Comparison of ENCODE assay signal across 9 cellular contexts in genomic region chr2:216634317-216635148, GRCh38. TPM values are rescaled to one million over a fixed set of nuclear protein-coding genes. Genes with fewer than 3 reads are reported as not detected.
DNase-seq lines count a peak whose midpoint lies in the region; ATAC-seq and TF ChIP-seq lines count a peak whose summit lies in the region.
"Had no signal": no experiment of that assay in that cellular context is flagged by ENCODE, and none has a peak within 500 bp of the region (broad histone marks: within the 10 kb centered on the region; RNA-seq: fewer than 3 reads in every experiment).

No MANE protein-coding gene starts in this region.

- ATAC-seq in activated T-cell treated with anti-CD3 and anti-CD28 coated beads, Interleukin-2, amount 50 U/mL, for 4 hours = no peak
- no peak for ATAC-seq in activated naive CD8-positive, alpha-beta T cell treated with anti-CD3 and anti-CD28 coated beads, Interleukin-2, amount 10 ng/mL, durations not matched to agents 7 days and 5 days (ENCODE audit: low read depth)
- ATAC-seq in HG03342 (IDR thresholded peaks at IDR 0.05; ENCODE audit: unreplicated experiment) = no peak
- no peak for ATAC-seq in HG03045 (IDR thresholded peaks at IDR 0.05; ENCODE audit: unreplicated experiment)

- POLR2A ChIA-PET in activated naive CD8-positive, alpha-beta T cell treated with anti-CD3 and anti-CD28 coated beads, Interleukin-2, amount 10 ng/mL, durations not matched to agents 7 days and 5 days (lab: Charles Lee) = interaction anchor here (0.6 kb wide), 1 partner anchor 197 kb away, joined by 4 read pairs; no protein-coding TSS in a partner anchor

- peak overlapping the region; percentile 26 for H3K4me3 ChIP-seq in lower leg skin (ENCODE audit: low read depth, poor library complexity, severe bottlenecking)

- intact Hi-C loops in lower leg skin (cut with DNase I; ENCODE audit: low total_unique reads) = no loop called here

- TF ChIP-seq POLR2A in lower leg skin (IDR thresholded peaks at IDR 0.05) = no peak

- H3K4me3 Mint-ChIP-seq in activated T-cell treated with anti-CD3 and anti-CD28 coated beads, Interleukin-2, amount 50 U/mL, for 4 hours = peak overlapping the region; percentile 71
- peak overlapping the region; percentile 87 for H3K4me3 Mint-ChIP-seq in activated naive CD8-positive, alpha-beta T cell treated with anti-CD3 and anti-CD28 coated beads, Interleukin-2, amount 10 ng/mL, durations not matched to agents 7 days and 5 days
- peak overlapping the region; percentile 98 for H3K4me3 Mint-ChIP-seq in type B pancreatic cell

- DNase-seq in activated T-cell treated with anti-CD3 and anti-CD28 coated beads, Interleukin-2, amount 50 U/mL, for 4 hours = no peak
- no peak for DNase-seq in activated T-cell treated with anti-CD3 and anti-CD28 coated beads, Interleukin-2, amount 50 U/mL, for 1 hour
- no peak for DNase-seq in activated naive CD8-positive, alpha-beta T cell treated with anti-CD3 and anti-CD28 coated beads, Interleukin-2, amount 10 ng/mL, durations not matched to agents 7 days and 5 days
- DNase-seq in lower leg skin (ENCODE audit: low spot score in 2 of 2) = no peak
- no peak for DNase-seq in type B pancreatic cell (ENCODE audit: extremely low spot score, unreplicated experiment)
- DNase-seq in NCI-H446 (lab: John Stamatoyannopoulos, UW) = no peak
- DNase-seq: stimulated activated CD8-positive, alpha-beta memory T cell treated with anti-CD3 and anti-CD28 coated beads, Interleukin-4, amount 100 ng/mL, for 48 hours had no signal

- H3K4me1 Mint-ChIP-seq in activated T-cell treated with anti-CD3 and anti-CD28 coated beads, Interleukin-2, amount 50 U/mL, for 4 hours (ENCODE audit: low read depth) = peaks cover 20% of the 10 kb centered on the region
- H3K4me1 Mint-ChIP-seq in activated naive CD8-positive, alpha-beta T cell treated with anti-CD3 and anti-CD28 coated beads, Interleukin-2, amount 10 ng/mL, durations not matched to agents 7 days and 5 days = peaks cover 32% of the 10 kb centered on the region
- H3K4me1 Mint-ChIP-seq in type B pancreatic cell (ENCODE audit: unreplicated experiment) = peaks cover 38% of the 10 kb centered on the region

- 16 to 18% methylated on average over 24 of the region's 24 CpGs for WGBS in lower leg skin, 2 donors

- TF ChIP-seq CTCF in lower leg skin (IDR thresholded peaks at IDR 0.05) (no peak), type B pancreatic cell (conservative IDR thresholded peaks at IDR 0.05) (no peak)

- H3K27ac Mint-ChIP-seq in activated naive CD8-positive, alpha-beta T cell treated with anti-CD3 and anti-CD28 coated beads, Interleukin-2, amount 10 ng/mL, durations not matched to agents 7 days and 5 days = peak overlapping the region; percentile 18
- H3K27ac Mint-ChIP-seq in type B pancreatic cell = peak overlapping the region; percentile 93

- H3K27me3 Mint-ChIP-seq in activated T-cell treated with anti-CD3 and anti-CD28 coated beads, Interleukin-2, amount 50 U/mL, for 4 hours (ENCODE audit: low read depth) = peaks cover 62% of the 10 kb centered on the region
- H3K27me3 Mint-ChIP-seq in activated naive CD8-positive, alpha-beta T cell treated with anti-CD3 and anti-CD28 coated beads, Interleukin-2, amount 10 ng/mL, durations not matched to agents 7 days and 5 days = peaks cover 63% of the 10 kb centered on the region
- H3K27me3 Mint-ChIP-seq in type B pancreatic cell = peaks cover 35% of the 10 kb centered on the region

- H3K9me3 Mint-ChIP-seq in activated T-cell treated with anti-CD3 and anti-CD28 coated beads, Interleukin-2, amount 50 U/mL, for 4 hours = no peaks in the 10 kb centered on the region
- H3K9me3 Mint-ChIP-seq in activated naive CD8-positive, alpha-beta T cell treated with anti-CD3 and anti-CD28 coated beads, Interleukin-2, amount 10 ng/mL, durations not matched to agents 7 days and 5 days = no peaks in the 10 kb centered on the region
- H3K9me3 Mint-ChIP-seq in type B pancreatic cell = peaks cover 4% of the 10 kb centered on the region

- no peaks in the 10 kb centered on the region for H3K36me3 Mint-ChIP-seq in activated T-cell treated with anti-CD3 and anti-CD28 coated beads, Interleukin-2, amount 50 U/mL, for 4 hours (ENCODE audit: insufficient read depth)
- peaks cover 13% of the 10 kb centered on the region for H3K36me3 Mint-ChIP-seq in activated naive CD8-positive, alpha-beta T cell treated with anti-CD3 and anti-CD28 coated beads, Interleukin-2, amount 10 ng/mL, durations not matched to agents 7 days and 5 days
- peaks cover 5% of the 10 kb centered on the region for H3K36me3 Mint-ChIP-seq in type B pancreatic cell

RNA-seq across cellular contexts. Expression of gene IGFBP2, which starts 1.3 kb away (rescaled TPM):
- total RNA-seq in activated T-cell treated with anti-CD3 and anti-CD28 coated beads, Interleukin-2, amount 50 U/mL, for 4 hours = 1 to 10 TPM in 2 of 3 donors, under 1 TPM in 1; 0.73 to 1.9 (median 1.4) TPM
- 100 to 1,000 TPM in 1 of 2 experiments, 10 to 100 TPM in 1; 97.3 to 115 TPM for total RNA-seq in activated naive CD8-positive, alpha-beta T cell treated with anti-CD3 and anti-CD28 coated beads, Interleukin-2, amount 10 ng/mL, durations not matched to agents 7 days and 5 days
- total RNA-seq in lower leg skin = 10 to 100 TPM in 3 of 4 donors, 1 to 10 TPM in 1; 8.7 to 69.5 (median 28.2) TPM
- total RNA-seq in type B pancreatic cell (ENCODE audit: low replicate concordance) = 121 and 252 TPM in 2 replicates
